In genomic region chr10:78695846-78696245, GRCh38 we compare ENCODE assay signal across 28 cellular contexts.
"Had no signal": no experiment of that assay in that cellular context is flagged by ENCODE, and none has a peak within 500 bp of the region (broad histone marks: within the 10 kb centered on the region; RNA-seq: fewer than 3 reads in every experiment).

No MANE protein-coding gene starts in this region.

- H3K36me3 Mint-ChIP-seq: immature natural killer cell; mesothelial cell of epicardium; naive B cell; natural killer cell; neural progenitor cell; stimulated activated naive B cell treated with anti-CD40 and anti-IgM and Interleukin-4, amounts not matched to agents 10 μg/mL and 1 μg/mL and 100 μg/mL, for 72 hours had no signal

- H3K9me3 ChIP-seq: left lung, lower lobe of right lung, neutrophil, pancreas, psoas muscle, right lobe of liver, stomach, testis, thyroid gland, upper lobe of right lung, uterus had no signal

- H3K4me1 ChIP-seq: left lung, lower lobe of right lung, pancreas, psoas muscle, right lobe of liver, upper lobe of right lung, uterus had no signal

- H3K27ac ChIP-seq: left lung, lower lobe of right lung, neural progenitor cell, neutrophil, pancreas, psoas muscle, right lobe of liver, testis, thyroid gland, upper lobe of right lung, uterus had no signal

- H3K4me3 Mint-ChIP-seq: immature natural killer cell; mesothelial cell of epicardium; naive B cell; natural killer cell; nephron progenitor cell; neural progenitor cell; stimulated activated naive B cell treated with anti-CD40 and anti-IgM and Interleukin-4, amounts not matched to agents 10 μg/mL and 1 μg/mL and 100 μg/mL, for 72 hours had no signal

- H3K36me3 ChIP-seq: left lung, lower lobe of right lung, neural progenitor cell, neutrophil, pancreas, right lobe of liver, stomach, thyroid gland, upper lobe of right lung, uterus had no signal

- H3K4me1 Mint-ChIP-seq: immature natural killer cell; naive B cell; stimulated activated naive B cell treated with anti-CD40 and anti-IgM and Interleukin-4, amounts not matched to agents 10 μg/mL and 1 μg/mL and 100 μg/mL, for 72 hours had no signal

- H3K4me3 ChIP-seq: left lung, lower lobe of right lung, neural progenitor cell, pancreas, psoas muscle, right lobe of liver, smooth muscle cell, stomach, testis, thyroid gland, upper lobe of right lung, uterus had no signal

- H3K27me3 ChIP-seq: left lung, neural progenitor cell, neutrophil, pancreas, right lobe of liver, stomach, testis, thyroid gland, upper lobe of right lung, uterus had no signal

- H3K9me3 Mint-ChIP-seq: immature natural killer cell; naive B cell; natural killer cell; neural progenitor cell; stimulated activated naive B cell treated with anti-CD40 and anti-IgM and Interleukin-4, amounts not matched to agents 10 μg/mL and 1 μg/mL and 100 μg/mL, for 72 hours had no signal

- H3K27ac Mint-ChIP-seq: immature natural killer cell; mesothelial cell of epicardium; naive B cell; natural killer cell; nephron progenitor cell; neural progenitor cell; stimulated activated naive B cell treated with anti-CD40 and anti-IgM and Interleukin-4, amounts not matched to agents 10 μg/mL and 1 μg/mL and 100 μg/mL, for 72 hours had no signal

- DNase-seq: hypothalamus; immature natural killer cell; kidney; left colon; left lung; lower lobe of right lung; mammary epithelial cell; mesendoderm; naive B cell; natural killer cell; nephron progenitor cell; pancreas; posterior cingulate gyrus; psoas muscle; right lobe of liver; stimulated activated CD4-positive, alpha-beta T cell treated with anti-CD3 and anti-CD28 coated beads, Interleukin-1b, Interleukin-23, amount 100 ng/mL, for 48 hours; stimulated activated CD4-positive, alpha-beta T cell treated with anti-CD3 and anti-CD28 coated beads, Interleukin-2, amount 100 ng/mL, for 48 hours; stimulated activated naive B cell treated with anti-CD40 and anti-IgM and Interleukin-4, amounts not matched to agents 10 μg/mL and 1 μg/mL and 100 μg/mL, for 72 hours; stimulated activated naive CD8-positive, alpha-beta T cell treated with anti-CD3 and anti-CD28 coated beads, Interleukin-15, Interleukin-2, amounts not matched to agents 100 U/mL and 50 U/mL, for 24 hours; stomach; testis; thyroid gland; upper lobe of right lung; uterus had no signal
